ENCODE assay signal across 1 cellular context in the genomic region with DNA sequence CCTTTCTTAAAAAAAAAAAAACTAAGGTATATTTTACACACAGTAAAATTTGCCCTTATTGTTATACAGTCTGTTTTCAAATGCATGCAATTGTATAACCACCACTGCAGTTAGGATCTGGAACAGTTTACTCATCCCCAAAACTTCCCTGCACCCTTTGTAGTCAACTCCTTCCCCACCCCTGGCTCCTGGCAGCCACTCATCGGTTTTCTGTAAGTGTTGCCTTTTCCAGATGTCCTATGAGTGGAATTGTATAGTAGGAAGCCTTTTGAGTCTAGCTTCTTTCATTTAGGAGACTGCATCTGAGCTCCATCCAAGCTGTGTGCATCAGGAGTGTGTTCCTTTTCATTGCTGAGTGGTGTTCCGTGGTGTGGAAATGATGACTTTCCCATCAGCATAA. TPM values are rescaled to one million over a fixed set of nuclear protein-coding genes. Genes with fewer than 3 reads are reported as not detected.
"Had no signal": no experiment of that assay in that cellular context is flagged by ENCODE, and none has a peak within 500 bp of the region (broad histone marks: within the 10 kb centered on the region; RNA-seq: fewer than 3 reads in every experiment).

No MANE protein-coding gene starts in this region.

RNA-seq across cellular contexts. Expression of gene SDC1, which starts 9.7 kb away (rescaled TPM):
- total RNA-seq: mononuclear cell had no signal
